1 cellular context compared by ENCODE assay signal in the genomic region with DNA sequence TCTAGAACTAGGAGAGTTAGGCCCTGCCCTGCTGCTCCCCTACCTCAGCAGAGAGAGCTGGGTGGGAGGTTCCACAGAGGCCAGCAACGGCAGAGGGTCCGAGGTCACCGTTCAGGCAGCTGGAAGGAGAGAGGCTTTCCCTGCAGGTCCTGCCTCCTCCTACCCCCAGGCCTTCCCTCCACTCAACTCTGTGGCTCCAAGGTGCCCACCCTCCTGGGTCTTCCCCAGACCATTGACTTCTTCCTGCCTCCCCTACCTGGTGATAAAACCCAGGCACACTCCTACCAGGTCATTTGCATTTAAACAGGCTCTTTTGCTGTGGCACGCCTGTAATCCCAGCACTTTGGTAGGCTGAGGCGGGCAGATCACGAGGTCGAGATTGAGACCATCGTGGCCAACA.
TF ChIP-seq lines count a peak whose summit lies in the region.

No MANE protein-coding gene starts in this region.

TF ChIP-seq in H1, 55 proteins besides CTCF, POLR2A, EP300 and RAD21:
- TF ChIP-seq RXRA (IDR thresholded peaks at IDR 0.05; ENCODE audit: insufficient read depth, low read depth, low read length) (no peak), SAP30 (IDR thresholded peaks at IDR 0.05; ENCODE audit: insufficient read depth, insufficient replicate concordance, low read length) (no peak), JUN (IDR thresholded peaks at IDR 0.05; ENCODE audit: low read depth, low read length) (no peak), YY1 (IDR thresholded peaks at IDR 0.05; ENCODE audit: low read depth, low read length) (no peak), PHF8 (conservative IDR thresholded peaks at IDR 0.05; ENCODE audit: low read depth, low read length) (no peak), RFX5 (IDR thresholded peaks at IDR 0.05; ENCODE audit: borderline replicate concordance, low read depth, low read length) (no peak), HDAC2 (IDR thresholded peaks at IDR 0.05; ENCODE audit: borderline replicate concordance in 1 of 2, low read depth in 2 of 2, low read length in 2 of 2) (no peak), SP2 (IDR thresholded peaks at IDR 0.05; ENCODE audit: low read length) (no peak), TAF7 (optimal IDR thresholded peaks at IDR 0.05; ENCODE audit: borderline replicate concordance, low read depth, low read length) (no peak), NRF1 (IDR thresholded peaks at IDR 0.05; ENCODE audit: low read depth, low read length) (no peak), SP4 (IDR thresholded peaks at IDR 0.05; ENCODE audit: low read length) (no peak), BACH1 (IDR thresholded peaks at IDR 0.05; ENCODE audit: low read length) (no peak), GTF2F1 (IDR thresholded peaks at IDR 0.05; ENCODE audit: borderline replicate concordance, low read depth, low read length) (no peak), KDM4A (IDR thresholded peaks at IDR 0.05; ENCODE audit: low read depth, low read length, severe bottlenecking) (no peak)
TF ChIP-seq in H1: peak in this region for 0.
